1 cellular context compared by ENCODE assay signal in genomic region chr1:64581786-64582185, GRCh38.
TF ChIP-seq lines count a peak whose summit lies in the region.

No MANE protein-coding gene starts in this region.

TF ChIP-seq in HEK293, 187 proteins besides CTCF, POLR2A, EP300 and RAD21 (continued from another document):
- TF ChIP-seq ZBTB26 (tag by site-specific recombination; optimal IDR thresholded peaks at IDR 0.05): no peak
- no peak for TF ChIP-seq ZNF449 (tag by site-specific recombination; IDR thresholded peaks at IDR 0.05)
- no peak for TF ChIP-seq ZNF302 (tag by site-specific recombination; IDR thresholded peaks at IDR 0.05; ENCODE audit: low read depth)
